15 cellular contexts compared by ENCODE assay signal in the genomic region with DNA sequence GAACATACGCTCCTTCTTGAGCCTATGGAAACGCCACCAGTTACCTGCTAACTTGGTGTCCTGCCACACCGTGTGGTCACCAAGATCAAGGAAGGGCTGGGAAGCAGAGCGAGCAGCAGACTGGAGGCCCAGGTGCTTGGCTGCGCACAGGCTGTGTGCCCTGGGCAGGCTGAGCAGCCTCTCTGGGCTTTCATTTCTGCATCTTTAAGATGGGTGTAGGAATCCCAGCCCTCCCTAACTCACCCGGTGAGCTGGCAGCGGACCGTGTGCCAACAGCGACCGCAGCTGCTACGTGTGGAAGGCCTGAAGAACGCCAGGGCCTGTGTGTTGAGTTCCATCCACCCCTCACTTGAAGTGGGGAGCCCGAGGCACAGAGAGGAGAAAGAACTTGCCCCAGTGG.
"Had no signal": no experiment of that assay in that cellular context is flagged by ENCODE, and none has a peak within 500 bp of the region (broad histone marks: within the 10 kb centered on the region; RNA-seq: fewer than 3 reads in every experiment).

No MANE protein-coding gene starts in this region.

- H3K4me3 ChIP-seq: colonic mucosa, hepatocyte, psoas muscle, transverse colon had no signal

- H3K4me2 ChIP-seq: hepatocyte had no signal

- H3K4me3 Mint-ChIP-seq: naive thymus-derived CD4-positive, alpha-beta T cell; nephron progenitor cell had no signal

- H3K4me1 ChIP-seq: psoas muscle had no signal

- ATAC-seq: psoas muscle, sciatic nerve had no signal

- H3K79me2 ChIP-seq: hepatocyte had no signal

- H3K27ac Mint-ChIP-seq: nephron progenitor cell had no signal

- H3K9me3 ChIP-seq: colonic mucosa, psoas muscle, stomach, thoracic aorta, transverse colon had no signal

- H2AFZ ChIP-seq: hepatocyte had no signal

- DNase-seq: effector CD8-positive, alpha-beta T cell; foreskin melanocyte; mammary epithelial cell; naive thymus-derived CD4-positive, alpha-beta T cell; nephron progenitor cell; psoas muscle; retina; stimulated activated CD4-positive, alpha-beta T cell treated with anti-CD3 and anti-CD28 coated beads, Interleukin-12 subunit alpha, Interleukin-12 subunit beta, amount 100 ng/mL, for 4 hours; stimulated activated CD4-positive, alpha-beta T cell treated with anti-CD3 and anti-CD28 coated beads, Interleukin-2, amount 100 ng/mL, for 48 hours; stomach had no signal

- H3K27ac ChIP-seq: colonic mucosa, hepatocyte, psoas muscle, stomach, thoracic aorta had no signal

- H3K36me3 ChIP-seq: colonic mucosa, stomach, thoracic aorta, transverse colon had no signal

- H3K27me3 ChIP-seq: colonic mucosa, hepatocyte, transverse colon had no signal
